9 cellular contexts compared by ENCODE assay signal in the genomic region with DNA sequence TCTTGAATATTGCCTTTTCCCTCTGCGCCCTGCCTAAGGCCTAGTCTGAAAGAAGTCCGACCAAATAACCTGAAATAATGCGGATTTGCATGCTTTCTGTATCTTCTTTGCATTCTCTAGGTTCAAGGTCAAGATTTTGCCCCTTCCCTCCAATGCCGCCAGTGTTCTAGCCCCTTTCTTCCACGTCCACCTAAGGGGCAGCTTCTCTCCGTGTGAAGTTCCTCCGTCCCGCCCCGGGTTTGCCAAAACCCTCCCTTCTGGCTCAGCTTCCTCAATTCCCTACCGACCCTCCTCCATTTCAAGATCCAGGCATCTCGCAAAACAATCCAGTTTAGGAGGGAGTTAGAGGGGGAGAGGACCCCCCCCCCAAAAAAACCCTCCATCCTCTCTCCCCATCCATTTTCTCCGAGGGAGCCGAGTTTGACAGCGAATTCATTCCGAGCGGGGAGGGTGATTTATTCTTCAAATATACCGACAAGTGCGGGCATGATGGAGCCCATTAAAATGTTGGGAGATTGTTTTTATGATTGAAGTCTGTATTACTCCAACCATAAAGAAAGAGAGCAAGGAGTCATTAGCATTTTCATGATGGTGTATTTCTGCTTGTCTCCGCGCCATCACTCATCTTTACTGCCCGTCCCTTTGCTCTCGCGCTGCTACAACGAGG. TPM values are rescaled to one million over a fixed set of nuclear protein-coding genes. Genes with fewer than 3 reads are reported as not detected.
DNase-seq lines count a peak whose midpoint lies in the region; ATAC-seq and TF ChIP-seq lines count a peak whose summit lies in the region.
"Had no signal": no experiment of that assay in that cellular context is flagged by ENCODE, and none has a peak within 500 bp of the region (broad histone marks: within the 10 kb centered on the region; RNA-seq: fewer than 3 reads in every experiment).

No MANE protein-coding gene starts in this region.

- intact Hi-C loops in lower lobe of right lung (cut with DNase I), result no loop called here

- no peak overlapping the region for H3K4me3 Mint-ChIP-seq in activated naive CD4-positive, alpha-beta T cell treated with anti-CD3 and anti-CD28 coated beads, Interleukin-2, amount 10 ng/mL, durations not matched to agents 7 days and 5 days

- TF ChIP-seq CTCF in coronary artery (IDR thresholded peaks at IDR 0.05) (no peak), lower lobe of right lung (IDR thresholded peaks at IDR 0.05) (no peak), upper lobe of left lung (IDR thresholded peaks at IDR 0.05) (no peak)

- CTCF ChIA-PET in activated naive CD4-positive, alpha-beta T cell treated with anti-CD3 and anti-CD28 coated beads, Interleukin-2, amount 10 ng/mL, durations not matched to agents 7 days and 5 days (lab: Charles Lee), result interaction anchor here (0.6 to 9.8 kb wide), 3 partner anchors 42 to 710 kb away, joined by 3 to 165 read pairs (median 3); no protein-coding TSS in a partner anchor

- TF ChIP-seq POLR2A in upper lobe of left lung (IDR thresholded peaks at IDR 0.05), result no peak

- H3K36me3 Mint-ChIP-seq in activated naive CD4-positive, alpha-beta T cell treated with anti-CD3 and anti-CD28 coated beads, Interleukin-2, amount 10 ng/mL, durations not matched to agents 7 days and 5 days, result peaks cover 2% of the 10 kb centered on the region

- H3K4me1 Mint-ChIP-seq in activated naive CD4-positive, alpha-beta T cell treated with anti-CD3 and anti-CD28 coated beads, Interleukin-2, amount 10 ng/mL, durations not matched to agents 7 days and 5 days, result peaks cover 25% of the 10 kb centered on the region

- no peaks in the 10 kb centered on the region for H3K9me3 Mint-ChIP-seq in activated naive CD4-positive, alpha-beta T cell treated with anti-CD3 and anti-CD28 coated beads, Interleukin-2, amount 10 ng/mL, durations not matched to agents 7 days and 5 days

- no peak for DNase-seq in activated naive CD4-positive, alpha-beta T cell treated with anti-CD3 and anti-CD28 coated beads, Interleukin-2, amount 10 ng/mL, durations not matched to agents 7 days and 5 days
- DNase-seq in activated naive CD4-positive, alpha-beta T cell treated with Interleukin-2 at 50 U/mL for 16 hours, result no peak
- no peak for DNase-seq in coronary artery (ENCODE audit: low spot score)
- DNase-seq in lower lobe of right lung, result no peak
- peak in 1 of 2 donors; percentile 26 for DNase-seq in upper lobe of left lung
- DNase-seq in ureter (ENCODE audit: low spot score), result no peak

- H3K9me3 ChIP-seq in lower lobe of right lung (no peaks in the 10 kb centered on the region), upper lobe of left lung (no peaks in the 10 kb centered on the region)

- H3K27ac Mint-ChIP-seq in activated naive CD4-positive, alpha-beta T cell treated with anti-CD3 and anti-CD28 coated beads, Interleukin-2, amount 10 ng/mL, durations not matched to agents 7 days and 5 days, result peak overlapping the region; percentile 12

- H3K27me3 Mint-ChIP-seq in activated naive CD4-positive, alpha-beta T cell treated with anti-CD3 and anti-CD28 coated beads, Interleukin-2, amount 10 ng/mL, durations not matched to agents 7 days and 5 days, result peaks cover 91% of the 10 kb centered on the region

- H3K4me1 ChIP-seq in lower lobe of right lung, result peaks cover 31% of the 10 kb centered on the region
- H3K4me1 ChIP-seq in upper lobe of left lung, result peaks cover 19 to 26% (median 23%) of the 10 kb centered on the region in 4 donors

- H3K36me3 ChIP-seq in lower lobe of right lung, result no peaks in the 10 kb centered on the region
- no peaks in the 10 kb centered on the region for H3K36me3 ChIP-seq in upper lobe of left lung

- H3K4me3 ChIP-seq in coronary artery (peak overlapping the region; percentile 55), lower lobe of right lung (peak overlapping the region; percentile 43), upper lobe of left lung (peak overlapping the region; percentile 8 to 38 (median 26))

- TF ChIP-seq EP300 in upper lobe of left lung (IDR thresholded peaks at IDR 0.05), result no peak

- H3K27ac ChIP-seq in coronary artery (no peak overlapping the region), lower lobe of right lung (no peak overlapping the region), upper lobe of left lung (no peak overlapping the region)

- H3K27me3 ChIP-seq in lower lobe of right lung (ENCODE audit: low read depth) (peaks cover 80% of the 10 kb centered on the region), upper lobe of left lung (peaks cover 0 to 35% (median 19%) of the 10 kb centered on the region in 4 donors)

- peak in 1 of 2 donors; percentile 11 for ATAC-seq in lower lobe of right lung
- no peak for ATAC-seq in upper lobe of left lung (ENCODE audit: low FRiP score in 2 of 2)
- no peak for ATAC-seq in GM19452 (IDR thresholded peaks at IDR 0.05; ENCODE audit: unreplicated experiment)
- no peak for ATAC-seq in GM19395 (IDR thresholded peaks at IDR 0.05; ENCODE audit: unreplicated experiment)

- WGBS in upper lobe of left lung, 2 donors, result 16 to 25% methylated on average over 24 of the region's 24 CpGs

RNA-seq across cellular contexts. Expression of a gene that starts 20.9 kb away (rescaled TPM):
- total RNA-seq in lower lobe of right lung, result 264 TPM
- 100 to 1,000 TPM; 140 to 273 (median 206) TPM for total RNA-seq in upper lobe of left lung
- 341 TPM for total RNA-seq in ureter

RNA-seq across cellular contexts. Expression of a gene that starts 30.5 kb away (rescaled TPM):
- 212 TPM for total RNA-seq in lower lobe of right lung
- 100 to 1,000 TPM; 147 to 605 (median 204) TPM for total RNA-seq in upper lobe of left lung
- 111 TPM for total RNA-seq in ureter

RNA-seq across cellular contexts. Expression of a gene that starts 55.0 kb away (rescaled TPM):
- total RNA-seq in lower lobe of right lung, result not detected
- not detected for total RNA-seq in upper lobe of left lung
- not detected for total RNA-seq in ureter
- total RNA-seq: lung microvascular endothelial cell had no signal
